In genomic region chr18:79987566-79987965, GRCh38 we compare ENCODE assay signal across 8 cellular contexts. TPM values are rescaled to one million over a fixed set of nuclear protein-coding genes. Genes with fewer than 3 reads are reported as not detected.
DNase-seq lines count a peak whose midpoint lies in the region; ATAC-seq and TF ChIP-seq lines count a peak whose summit lies in the region.

No MANE protein-coding gene starts in this region.

- H4K91ac ChIP-seq in IMR-90 (ENCODE audit: insufficient read depth, low read depth, low read length): no peak overlapping the region

- H2BK15ac ChIP-seq in IMR-90 (ENCODE audit: low read depth, low read length): no peak overlapping the region

- intact Hi-C loops in IMR-90 (cut with micrococcal nuclease) (loop anchor here (5.0 kb wide), 1 partner anchor 145 kb away; no protein-coding TSS in a partner anchor), mammary epithelial cell (cut with micrococcal nuclease) (loop anchor here (1.0 to 5.0 kb wide), 3 partner anchors 23 to 160 kb away; partner anchors contain the start of genes HSBP1L1 and SLC66A2)

- H2BK5ac ChIP-seq in IMR-90 (ENCODE audit: low read depth, low read length, poor library complexity, severe bottlenecking): peak overlapping the region; percentile 85

- H3K4me3 ChIP-seq in IMR-90 (ENCODE audit: insufficient read depth, low read depth, low read length) (peak overlapping the region; percentile 85), mammary epithelial cell (replicated peaks in 1 of 3; ENCODE audit: insufficient read depth in 1 of 3, low read depth in 2 of 3, low read length in 3 of 3) (peak overlapping the region; percentile 74 to 99 (median 98)), mononuclear cell (ENCODE audit: low read length) (peak overlapping the region; percentile 85)

- no peak for ATAC-seq in IMR-90 (ENCODE audit: low read depth)
- no peak for ATAC-seq in HG02852 (IDR thresholded peaks at IDR 0.05; ENCODE audit: unreplicated experiment)

- H3K79me2 ChIP-seq in mammary epithelial cell (ENCODE audit: insufficient read depth, low read length): peaks cover 63% of the 10 kb centered on the region

- TF ChIP-seq RAD21 in IMR-90 (IDR thresholded peaks at IDR 0.05; ENCODE audit: low read length): no peak

- WGBS in IMR-90 (ENCODE audit: extremely low coverage in 2 of 2, insufficient read length in 1 of 2), 2 experiments: no CpG with 5 or more reads among the region's 6 CpGs
- WGBS in mammary epithelial cell (ENCODE audit: low coverage, missing lambda C conversion rate): 0% methylated on average over 6 of the region's 6 CpGs

- peak overlapping the region; percentile 95; the same call in 1 of the 2 replicates for H3K14ac ChIP-seq in IMR-90 (replicated peaks; ENCODE audit: low read depth, low read length)

- peaks cover 54% of the 10 kb centered on the region for H4K20me1 ChIP-seq in IMR-90 (ENCODE audit: insufficient read depth, low read length)
- H4K20me1 ChIP-seq in mammary epithelial cell (ENCODE audit: insufficient read depth, low read length): peaks cover 4% of the 10 kb centered on the region

- no peak overlapping the region for H3K18ac ChIP-seq in IMR-90 (ENCODE audit: low read depth, low read length)

- peak overlapping the region; percentile 94 for H3K23ac ChIP-seq in IMR-90 (ENCODE audit: low read depth, low read length)

- POLR2A ChIA-PET in IMR-90 (lab: Charles Lee; ENCODE audit: unreplicated experiment): interaction anchor here (0.7 kb wide), 1 partner anchor 196 kb away, joined by 3 read pairs; no protein-coding TSS in a partner anchor

- H4K5ac ChIP-seq in IMR-90 (ENCODE audit: low read depth, low read length): no peak overlapping the region

- no peak for TF ChIP-seq POLR2A in IMR-90 (IDR thresholded peaks at IDR 0.05; ENCODE audit: low read depth, low read length)

- H3K79me1 ChIP-seq in IMR-90 (ENCODE audit: low read depth in 1 of 2, low read length in 2 of 2): peaks cover 10 to 47% of the 10 kb centered on the region in 2 experiments

- no peak for TF ChIP-seq CTCF in IMR-90 (conservative IDR thresholded peaks at IDR 0.05; ENCODE audit: low read depth, low read length)
- no peak for TF ChIP-seq CTCF in mammary epithelial cell (conservative IDR thresholded peaks at IDR 0.05 in 1 of 2, IDR thresholded peaks at IDR 0.05 in 1 of 2; ENCODE audit: extremely low read depth in 1 of 2, insufficient read depth in 1 of 2, low read depth in 1 of 2, low read length in 2 of 2)

- dilution Hi-C loops in IMR-90 (cut with HindIII; ENCODE audit: low sequenced_read_pairs, unreplicated experiment): no loop called here
- dilution Hi-C loops in mammary epithelial cell (cut with HindIII; ENCODE audit: low sequenced_read_pairs): no loop called here

- no peak overlapping the region for H2BK20ac ChIP-seq in IMR-90 (ENCODE audit: low read depth, low read length)

- H3K9ac ChIP-seq in IMR-90 (ENCODE audit: low read depth, low read length) (peak overlapping the region; percentile 96), mammary epithelial cell (ENCODE audit: insufficient read depth, low read length) (peak overlapping the region; percentile 79)

- H3K27me3 ChIP-seq in IMR-90 (ENCODE audit: control insufficient read depth, insufficient read depth, low read length): no peaks in the 10 kb centered on the region
- no peaks in the 10 kb centered on the region for H3K27me3 ChIP-seq in mammary epithelial cell (ENCODE audit: insufficient read depth, low read length)
- no peaks in the 10 kb centered on the region for H3K27me3 ChIP-seq in mononuclear cell (ENCODE audit: insufficient read depth, low read length)

- DNase-seq in ACHN (peak; percentile 9), IMR-90 (no peak), mammary epithelial cell (peak; percentile 21), GF-D8 (lab: John Stamatoyannopoulos, UW) (no peak), NCI-H1105 treated with DMSO at 0.1 percent for 48 hours (lab: John Stamatoyannopoulos, UW) (no peak), NCI-H187 treated with DMSO at 0.1 percent for 48 hours (lab: John Stamatoyannopoulos, UW) (no peak)

- peaks cover 11% of the 10 kb centered on the region for H3K4me1 ChIP-seq in IMR-90 (ENCODE audit: control insufficient read depth, insufficient read depth, low read length)
- peaks cover 10% of the 10 kb centered on the region for H3K4me1 ChIP-seq in mammary epithelial cell (ENCODE audit: insufficient read depth, low read length)
- peaks cover 36% of the 10 kb centered on the region for H3K4me1 ChIP-seq in mononuclear cell (ENCODE audit: insufficient read depth, low read length)

- H3K27ac ChIP-seq in IMR-90 (ENCODE audit: insufficient read depth, low read length) (no peak overlapping the region; the same call in 1 of the 2 replicates), mammary epithelial cell (ENCODE audit: insufficient read depth, low read depth, low read length) (peak overlapping the region; percentile 71)

- H3K36me3 ChIP-seq in IMR-90 (ENCODE audit: control insufficient read depth, insufficient read depth, low read length) (peaks cover 11% of the 10 kb centered on the region), mammary epithelial cell (ENCODE audit: insufficient read depth, low read length) (peaks cover 7% of the 10 kb centered on the region)

- in situ Hi-C loops in ACHN (cut with HindIII; ENCODE audit: low pct_ligation_motif_present, low pct_unique_long_range_greater_than_20kb, low sequenced_read_pairs) (no loop called here), IMR-90 (cut with MboI; ENCODE audit: low sequenced_read_pairs) (no loop called here), mammary epithelial cell (cut with MboI; ENCODE audit: low sequenced_read_pairs in 2 of 2) (no loop called here)

- H3K56ac ChIP-seq in IMR-90 (ENCODE audit: extremely low read depth, insufficient read depth, low read length): peak overlapping the region; percentile 39

- no peak overlapping the region for H2AK9ac ChIP-seq in IMR-90 (replicated peaks; ENCODE audit: low read depth, low read length, poor library complexity)

- H3K4ac ChIP-seq in IMR-90 (ENCODE audit: low read depth, low read length): no peak overlapping the region

- H2AFZ ChIP-seq in IMR-90 (replicated peaks; ENCODE audit: low read length, poor library complexity) (no peak overlapping the region), mammary epithelial cell (ENCODE audit: low read depth, low read length) (peak overlapping the region; percentile 92)

- CTCF ChIA-PET in IMR-90 (lab: Yijun Ruan, JAX) (no interaction called here), mammary epithelial cell (lab: Charles Lee; ENCODE audit: low non-redundant PET) (no interaction called here)

- H3K9me1 ChIP-seq in IMR-90 (ENCODE audit: insufficient read depth, low read length): peaks cover 10% of the 10 kb centered on the region

- H3K9me3 ChIP-seq in IMR-90 (ENCODE audit: control insufficient read depth, insufficient read depth, low read length): no peaks in the 10 kb centered on the region
- no peaks in the 10 kb centered on the region for H3K9me3 ChIP-seq in mammary epithelial cell (replicated peaks; ENCODE audit: insufficient read depth, low read length)
- no peaks in the 10 kb centered on the region for H3K9me3 ChIP-seq in mononuclear cell (ENCODE audit: low read depth, low read length)

- H2AK5ac ChIP-seq in IMR-90 (ENCODE audit: low read depth, low read length): no peak overlapping the region

- BruUV-seq in IMR-90 (replicated peaks; lab: Mats Ljungman, UMichigan) (no TSS peak), mammary epithelial cell (replicated peaks; lab: Mats Ljungman, UMichigan) (no TSS peak)

- no peak overlapping the region; a peak in 1 of 4 replicates for H4K8ac ChIP-seq in IMR-90 (ENCODE audit: low read depth in 2 of 2, low read length in 2 of 2)

- H3K4me2 ChIP-seq in IMR-90 (ENCODE audit: low read depth, low read length): peak overlapping the region; percentile 86
- H3K4me2 ChIP-seq in mammary epithelial cell (ENCODE audit: insufficient read depth, low read depth, low read length): peak overlapping the region; percentile 92

- no peak overlapping the region for H2BK120ac ChIP-seq in IMR-90 (ENCODE audit: low read depth, low read length)

TF ChIP-seq in IMR-90, 13 proteins besides CTCF, POLR2A, EP300 and RAD21 (continues in another document):
- TF ChIP-seq NFE2L2 (IDR thresholded peaks at IDR 0.05; ENCODE audit: low read depth, low read length) (no peak), BHLHE40 (IDR thresholded peaks at IDR 0.05; ENCODE audit: low read depth, low read length) (no peak)

RNA-seq across cellular contexts. Expression of gene TXNL4A, which starts 0.8 kb away (rescaled TPM):
- 38.7 and 72.8 TPM in 2 replicates for total RNA-seq in IMR-90 (2012; rRNA removed)
- polyA plus RNA-seq in IMR-90 (2012; rRNA removed): 103 and 130 TPM in 2 replicates
- 55.2 and 96.9 TPM in 2 replicates for polyA plus RNA-seq in IMR-90 (2012; cell fraction: cytosol; rRNA removed)
- 22.7 and 54.6 TPM in 2 replicates for polyA plus RNA-seq in IMR-90 (2012; cell fraction: nucleus; rRNA removed; ENCODE audit: low replicate concordance)
- total RNA-seq in mammary epithelial cell: 100 to 1,000 TPM in 1 of 2 donors, 10 to 100 TPM in 1; 32.8 to 100 TPM
- 102 TPM for polyA plus RNA-seq in mammary epithelial cell
- polyA minus RNA-seq in mammary epithelial cell: 27.5 TPM
- 29.9 TPM for total RNA-seq in mononuclear cell

RNA-seq across cellular contexts. Expression of gene HSBP1L1, which starts 23.1 kb away (rescaled TPM):
- total RNA-seq in IMR-90 (2012; rRNA removed) (7.8 and 8.6 TPM in 2 replicates), mammary epithelial cell (10 to 100 TPM; 14.2 to 33.8 TPM), mononuclear cell (18.6 TPM)
- polyA plus RNA-seq in IMR-90 (2012; rRNA removed) (14.9 and 18.0 TPM in 2 replicates), mammary epithelial cell (21.0 TPM)
- polyA plus RNA-seq in IMR-90 (2012; cell fraction: cytosol; rRNA removed): 18.1 and 26.9 TPM in 2 replicates
- polyA plus RNA-seq in IMR-90 (2012; cell fraction: nucleus; rRNA removed; ENCODE audit: low replicate concordance): 22.4 and 64.4 TPM in 2 replicates
- polyA minus RNA-seq in mammary epithelial cell: 22.9 TPM

RNA-seq across cellular contexts. Expression of gene SLC66A2, which starts 36.1 kb away (rescaled TPM):
- total RNA-seq in IMR-90 (2012; rRNA removed): 16.9 and 17.6 TPM in 2 replicates
- polyA plus RNA-seq in IMR-90 (2012; rRNA removed): 23.5 and 29.6 TPM in 2 replicates
- 25.1 and 42.3 TPM in 2 replicates for polyA plus RNA-seq in IMR-90 (2012; cell fraction: cytosol; rRNA removed)
- 24.9 and 57.8 TPM in 2 replicates for polyA plus RNA-seq in IMR-90 (2012; cell fraction: nucleus; rRNA removed; ENCODE audit: low replicate concordance)
- 10 to 100 TPM; 40.0 to 42.7 TPM for total RNA-seq in mammary epithelial cell
- polyA plus RNA-seq in mammary epithelial cell: 28.8 TPM
- 40.9 TPM for polyA minus RNA-seq in mammary epithelial cell
- total RNA-seq in mononuclear cell: 26.9 TPM

RNA-seq across cellular contexts. Expression of gene RBFA, which starts 46.7 kb away (rescaled TPM):
- total RNA-seq in IMR-90 (2012; rRNA removed): 21.0 and 25.0 TPM in 2 replicates
- 37.8 and 38.0 TPM in 2 replicates for polyA plus RNA-seq in IMR-90 (2012; rRNA removed)
- 25.3 and 38.3 TPM in 2 replicates for polyA plus RNA-seq in IMR-90 (2012; cell fraction: cytosol; rRNA removed)
- 32.7 and 71.5 TPM in 2 replicates for polyA plus RNA-seq in IMR-90 (2012; cell fraction: nucleus; rRNA removed; ENCODE audit: low replicate concordance)
- total RNA-seq in mammary epithelial cell: 10 to 100 TPM; 29.3 to 35.1 TPM
- polyA plus RNA-seq in mammary epithelial cell: 34.0 TPM
- polyA minus RNA-seq in mammary epithelial cell: 57.3 TPM
- 8.4 TPM for total RNA-seq in mononuclear cell

Comparison
In these comparisons a context has a peak if more than half of its experiments do, and no peak if none do; other contexts are left out.
1. DNase-seq: peak in ACHN (single experiment) and mammary epithelial cell (single experiment); none in IMR-90 (single experiment), GF-D8 (single experiment), NCI-H1105 treated with DMSO at 0.1 percent for 48 hours (single experiment) and NCI-H187 treated with DMSO at 0.1 percent for 48 hours (single experiment).
2. Peak in every context shown above with its lines, with median percentiles within 50 percentile points of each other: H3K4me3 ChIP-seq.